In genomic region chr21:31338892-31339368, GRCh38 we compare ENCODE assay signal across 1 cellular context.
TF ChIP-seq lines count a peak whose summit lies in the region.

No MANE protein-coding gene starts in this region.

TF ChIP-seq in GM23338, 12 proteins besides CTCF, POLR2A, EP300 and RAD21 (continued from another document):
- TF ChIP-seq ZNF462 (CRISPR knock-in tag; IDR thresholded peaks at IDR 0.05), result no peak
- TF ChIP-seq REST (IDR thresholded peaks at IDR 0.05; ENCODE audit: unreplicated experiment), result no peak
- TF ChIP-seq EZH2phosphoT487 (IDR thresholded peaks at IDR 0.05; ENCODE audit: unreplicated experiment), result no peak
- TF ChIP-seq ZNF114 (CRISPR knock-in tag; IDR thresholded peaks at IDR 0.05), result no peak
- TF ChIP-seq STAT1 (IDR thresholded peaks at IDR 0.05; ENCODE audit: unreplicated experiment), result no peak
- TF ChIP-seq NANOG (IDR thresholded peaks at IDR 0.05; ENCODE audit: borderline replicate concordance), result no peak
TF ChIP-seq in GM23338: peak in this region for 0.
